In genomic region chr9:82513242-82513750, GRCh38 we compare ENCODE assay signal across 20 cellular contexts.
A peak's percentile ranks its signal among the peaks of the same experiment; 100 is the strongest.
DNase-seq lines count a peak whose midpoint lies in the region; ATAC-seq and TF ChIP-seq lines count a peak whose summit lies in the region.
"Had no signal": no experiment of that assay in that cellular context is flagged by ENCODE, and none has a peak within 500 bp of the region (broad histone marks: within the 10 kb centered on the region; RNA-seq: fewer than 3 reads in every experiment).

No MANE protein-coding gene starts in this region.

- no peaks in the 10 kb centered on the region for H3K27me3 ChIP-seq in breast epithelium
- H3K27me3 ChIP-seq in aorta (ENCODE audit: control insufficient read depth in 1 of 2, insufficient read depth in 2 of 2, low read length in 1 of 2), result no peaks in the 10 kb centered on the region
- H3K27me3 ChIP-seq in smooth muscle cell (ENCODE audit: low read depth), result peaks cover 9% of the 10 kb centered on the region

- no peaks in the 10 kb centered on the region for H4K20me1 ChIP-seq in smooth muscle cell (ENCODE audit: low read depth)

- no TSS peak for BruUV-seq in MCF 10A (replicated peaks; lab: Mats Ljungman, UMichigan)

- no peak overlapping the region for H3K4me2 ChIP-seq in smooth muscle cell

- H3K4me3 Mint-ChIP-seq in MCF 10A (ENCODE audit: unreplicated experiment) (no peak overlapping the region), chondrocyte (ENCODE audit: unreplicated experiment) (peak overlapping the region; percentile 33)
- H3K4me3 Mint-ChIP-seq: activated CD4-positive, alpha-beta memory T cell treated with anti-CD3 and anti-CD28 coated beads, Interleukin-2, amount 10 ng/mL, durations not matched to agents 7 days and 5 days; activated naive CD8-positive, alpha-beta T cell treated with anti-CD3 and anti-CD28 coated beads, Interleukin-2, amount 10 ng/mL, durations not matched to agents 7 days and 5 days; CD8-positive, alpha-beta memory T cell; H9 had no signal

- no peak overlapping the region for H2AFZ ChIP-seq in smooth muscle cell (ENCODE audit: low read depth)

- CTCF ChIA-PET in MCF 10A (lab: Yijun Ruan, JAX), result no interaction called here

- H3K4me1 ChIP-seq in breast epithelium, result no peaks in the 10 kb centered on the region
- peaks cover 3 to 6% of the 10 kb centered on the region in 2 donors for H3K4me1 ChIP-seq in aorta (ENCODE audit: control insufficient read depth in 1 of 2, insufficient read depth in 2 of 2, low read length in 2 of 2)
- H3K4me1 ChIP-seq in smooth muscle cell (ENCODE audit: low read depth), result no peaks in the 10 kb centered on the region

- peak overlapping the region; percentile 13 for H3K27ac Mint-ChIP-seq in MCF 10A (ENCODE audit: low read depth, unreplicated experiment)
- peak overlapping the region; percentile 90 for H3K27ac Mint-ChIP-seq in chondrocyte (ENCODE audit: unreplicated experiment)
- H3K27ac Mint-ChIP-seq: activated CD4-positive, alpha-beta memory T cell treated with anti-CD3 and anti-CD28 coated beads, Interleukin-2, amount 10 ng/mL, durations not matched to agents 7 days and 5 days; activated naive CD8-positive, alpha-beta T cell treated with anti-CD3 and anti-CD28 coated beads, Interleukin-2, amount 10 ng/mL, durations not matched to agents 7 days and 5 days had no signal

- no peaks in the 10 kb centered on the region for H3K79me2 ChIP-seq in smooth muscle cell (ENCODE audit: low read depth)

- TF ChIP-seq CTCF in MCF 10A (IDR thresholded peaks at IDR 0.05; ENCODE audit: unreplicated experiment) (no peak), breast epithelium (IDR thresholded peaks at IDR 0.05) (no peak), chondrocyte (IDR thresholded peaks at IDR 0.05) (no peak), smooth muscle cell (IDR thresholded peaks at IDR 0.05; ENCODE audit: borderline replicate concordance, insufficient read depth, poor library complexity, severe bottlenecking) (no peak)

- intact Hi-C loops in MCF 10A (cut with micrococcal nuclease) (no loop called here), breast epithelium (cut with DNase I; ENCODE audit: low total_unique reads) (no loop called here), aorta (cut with DNase I) (no loop called here)

- ATAC-seq in aorta (ENCODE audit: low FRiP score) (peak; percentile 75), HG03442 (IDR thresholded peaks at IDR 0.05; ENCODE audit: unreplicated experiment) (no peak)
- ATAC-seq: HepG2, left colon had no signal

- no peak overlapping the region for H3K9ac ChIP-seq in smooth muscle cell (ENCODE audit: low read depth)

- H3K27ac ChIP-seq in breast epithelium (no peak overlapping the region), aorta (ENCODE audit: low read depth in 1 of 2, low read length in 2 of 2) (no peak overlapping the region), smooth muscle cell (ENCODE audit: low read depth) (no peak overlapping the region)
- H3K27ac ChIP-seq: 22Rv1, epithelial cell of prostate, VCaP had no signal

- no peak for TF ChIP-seq POLR2A in breast epithelium (IDR thresholded peaks at IDR 0.05)

- whole genome bisulfite sequencing in aorta, 2 donors, result 2 to 5% methylated on average over 5 of the region's 5 CpGs
- 97% methylated on average over 5 of the region's 5 CpGs for WGBS in smooth muscle cell (ENCODE audit: low lambda C conversion rate)

- no peaks in the 10 kb centered on the region for H3K27me3 Mint-ChIP-seq in MCF 10A (ENCODE audit: insufficient read depth, unreplicated experiment)
- peaks cover 7% of the 10 kb centered on the region for H3K27me3 Mint-ChIP-seq in chondrocyte (ENCODE audit: low read depth)
- H3K27me3 Mint-ChIP-seq: activated CD4-positive, alpha-beta memory T cell treated with anti-CD3 and anti-CD28 coated beads, Interleukin-2, amount 10 ng/mL, durations not matched to agents 7 days and 5 days; CD8-positive, alpha-beta memory T cell had no signal

- POLR2A ChIA-PET in MCF 10A (lab: Yijun Ruan, JAX), result no interaction called here

- H3K9me3 Mint-ChIP-seq in MCF 10A (ENCODE audit: unreplicated experiment) (peaks cover 9% of the 10 kb centered on the region), chondrocyte (ENCODE audit: low read depth) (peaks cover 12% of the 10 kb centered on the region)
- H3K9me3 Mint-ChIP-seq: H9 had no signal

- H3K36me3 Mint-ChIP-seq in MCF 10A (ENCODE audit: insufficient read depth, unreplicated experiment) (no peaks in the 10 kb centered on the region), chondrocyte (ENCODE audit: low read depth) (no peaks in the 10 kb centered on the region)
- H3K36me3 Mint-ChIP-seq: activated naive CD8-positive, alpha-beta T cell treated with anti-CD3 and anti-CD28 coated beads, Interleukin-2, amount 10 ng/mL, durations not matched to agents 7 days and 5 days; CD8-positive, alpha-beta memory T cell had no signal

- no peaks in the 10 kb centered on the region for H3K9me3 ChIP-seq in breast epithelium
- no peaks in the 10 kb centered on the region for H3K9me3 ChIP-seq in aorta (ENCODE audit: control insufficient read depth, low read length)
- no peaks in the 10 kb centered on the region for H3K9me3 ChIP-seq in smooth muscle cell (replicated peaks; ENCODE audit: low read depth)

- H3F3A ChIP-seq in smooth muscle cell (ENCODE audit: low read depth), result no peaks in the 10 kb centered on the region

- H3K4me1 Mint-ChIP-seq in MCF 10A (ENCODE audit: insufficient read depth, unreplicated experiment) (peaks cover 7% of the 10 kb centered on the region), chondrocyte (ENCODE audit: low read depth) (peaks cover 10% of the 10 kb centered on the region)
- H3K4me1 Mint-ChIP-seq: activated CD4-positive, alpha-beta memory T cell treated with anti-CD3 and anti-CD28 coated beads, Interleukin-2, amount 10 ng/mL, durations not matched to agents 7 days and 5 days; activated naive CD8-positive, alpha-beta T cell treated with anti-CD3 and anti-CD28 coated beads, Interleukin-2, amount 10 ng/mL, durations not matched to agents 7 days and 5 days; CD8-positive, alpha-beta memory T cell; H9 had no signal

- H3K4me3 ChIP-seq in breast epithelium (no peak overlapping the region), aorta (ENCODE audit: low read length in 2 of 2) (no peak overlapping the region), smooth muscle cell (no peak overlapping the region)

- DNase-seq in MCF 10A (ENCODE audit: unreplicated experiment) (no peak), breast epithelium (ENCODE audit: low spot score in 2 of 2) (no peak), chondrocyte (ENCODE audit: low spot score) (no peak), iris pigment epithelial cell (ENCODE audit: low read depth) (peak; percentile 55), aorta (no peak), smooth muscle cell (lab: John Stamatoyannopoulos, UW; ENCODE audit: unreplicated experiment) (no peak), cerebellar cortex (ENCODE audit: low spot score) (no peak)
- DNase-seq: activated CD4-positive, alpha-beta memory T cell treated with anti-CD3 and anti-CD28 coated beads, Interleukin-2, amount 10 ng/mL, durations not matched to agents 7 days and 5 days; activated naive CD8-positive, alpha-beta T cell treated with anti-CD3 and anti-CD28 coated beads, Interleukin-2, amount 10 ng/mL, durations not matched to agents 7 days and 5 days; CD8-positive, alpha-beta memory T cell; H9; left colon; NCI-H1048; NCI-H774; stimulated activated CD4-positive, alpha-beta T cell treated with anti-CD3 and anti-CD28 coated beads, Interleukin-1b, Interleukin-23, amount 100 ng/mL, for 48 hours had no signal

- H3K36me3 ChIP-seq in breast epithelium (no peaks in the 10 kb centered on the region), aorta (ENCODE audit: control insufficient read depth in 1 of 2, insufficient read depth in 2 of 2, low read length in 1 of 2) (no peaks in the 10 kb centered on the region), smooth muscle cell (ENCODE audit: low read depth) (no peaks in the 10 kb centered on the region)
